In genomic region chr7:44226396-44226753, GRCh38 we compare ENCODE assay signal across 23 cellular contexts. TPM values are rescaled to one million over a fixed set of nuclear protein-coding genes. Genes with fewer than 3 reads are reported as not detected.
DNase-seq lines count a peak whose midpoint lies in the region; ATAC-seq and TF ChIP-seq lines count a peak whose summit lies in the region.
"Had no signal": no experiment of that assay in that cellular context is flagged by ENCODE, and none has a peak within 500 bp of the region (broad histone marks: within the 10 kb centered on the region; RNA-seq: fewer than 3 reads in every experiment).

No MANE protein-coding gene starts in this region.

- H3K27ac ChIP-seq in left ventricle myocardium inferior (replicated peaks) (no peak overlapping the region), psoas muscle (peak overlapping the region; percentile 68)
- H3K27ac ChIP-seq: 22Rv1, BLaER1, KMS-11 had no signal

- H3K27me3 ChIP-seq in left ventricle myocardium inferior (ENCODE audit: low read depth) (peaks cover 21% of the 10 kb centered on the region), psoas muscle (ENCODE audit: insufficient read depth in 3 of 3, low read length in 2 of 3) (peaks cover 0 to 1% (median 0%) of the 10 kb centered on the region in 3 donors)
- H3K27me3 ChIP-seq: BLaER1 had no signal

- H3K36me3 ChIP-seq in left ventricle myocardium inferior (no peaks in the 10 kb centered on the region), psoas muscle (ENCODE audit: insufficient read depth in 1 of 2, low read depth in 1 of 2) (peaks cover 0 to 3% of the 10 kb centered on the region in 2 donors)
- H3K36me3 ChIP-seq: BLaER1 had no signal

- WGBS in psoas muscle, 3 donors: 43 to 65% (median 48%) methylated on average over 17 of the region's 17 CpGs

- H3K4me3 ChIP-seq in left ventricle myocardium inferior: no peak overlapping the region
- no peak overlapping the region for H3K4me3 ChIP-seq in psoas muscle
- H3K4me3 ChIP-seq: BLaER1 had no signal

- H3K9me3 ChIP-seq in left ventricle myocardium inferior (replicated peaks) (no peaks in the 10 kb centered on the region), psoas muscle (no peaks in the 10 kb centered on the region)
- H3K9me3 ChIP-seq: BLaER1 had no signal

- H3K4me1 ChIP-seq in left ventricle myocardium inferior: no peaks in the 10 kb centered on the region
- H3K4me1 ChIP-seq in psoas muscle: peaks cover 8% of the 10 kb centered on the region
- H3K4me1 ChIP-seq: BLaER1 had no signal

- DNase-seq in DMS53 (lab: John Stamatoyannopoulos, UW) (peak; percentile 70), DMS53 treated with DMSO at 0.1 percent for 48 hours (lab: John Stamatoyannopoulos, UW; ENCODE audit: unreplicated experiment) (no peak), left ventricle myocardium superior (peak; percentile 29), left ventricle myocardium inferior (no peak), psoas muscle (peak; percentile 14 to 52), globus pallidus (ENCODE audit: low spot score) (no peak)
- DNase-seq: ACHN; CD4-positive, alpha-beta T cell; IMR-90; NCI-H1105; NCI-H146; NCI-H2029; NCI-H2171; NCI-H345; NCI-H524 treated with DMSO at 0.1 percent for 48 hours; PC-3; SIG-M5 had no signal

- no peak for TF ChIP-seq CTCF in left ventricle myocardium inferior (IDR thresholded peaks at IDR 0.05; ENCODE audit: borderline replicate concordance)
- no peak for TF ChIP-seq CTCF in psoas muscle (IDR thresholded peaks at IDR 0.05)

- ATAC-seq in left ventricle myocardium superior: no peak
- peak in 1 of 4 donors; percentile 9 for ATAC-seq in psoas muscle
- ATAC-seq in GM18511 (IDR thresholded peaks at IDR 0.05; ENCODE audit: unreplicated experiment): no peak
- no peak for ATAC-seq in HG03108 (IDR thresholded peaks at IDR 0.05; ENCODE audit: unreplicated experiment)
- ATAC-seq: HCT116 had no signal

- intact Hi-C loops in left ventricle myocardium superior (cut with micrococcal nuclease): no loop called here
- intact Hi-C loops in left ventricle myocardium inferior (cut with micrococcal nuclease): no loop called here
- intact Hi-C loops in psoas muscle (cut with DNase I): no loop called here

RNA-seq across cellular contexts. Expression of gene YKT6, which starts 25.6 kb away (rescaled TPM):
- 58.4 TPM for total RNA-seq in left ventricle myocardium superior
- total RNA-seq in left ventricle myocardium inferior: 53.3 TPM
- total RNA-seq in psoas muscle: 10 to 100 TPM; 49.7 to 69.4 (median 63.7) TPM
- polyA plus RNA-seq in psoas muscle: 100 to 1,000 TPM in 2 of 3 donors, 10 to 100 TPM in 1; 47.7 to 153 (median 148) TPM

RNA-seq across cellular contexts. Expression of gene GCK, which starts 37.1 kb away (rescaled TPM):
- 1.4 TPM for total RNA-seq in left ventricle myocardium superior
- 0.49 TPM for total RNA-seq in left ventricle myocardium inferior
- total RNA-seq in psoas muscle: not detected
- under 1 TPM; 0.07 to 0.11 (median 0.08) TPM for polyA plus RNA-seq in psoas muscle
- total RNA-seq: PC-3 had no signal

Comparison
In these comparisons a context has a peak if more than half of its experiments do, and no peak if none do; other contexts are left out.
1. DNase-seq: peak in DMS53 (single experiment), left ventricle myocardium superior (single experiment) and psoas muscle (2 of 2); none in DMS53 treated with DMSO at 0.1 percent for 48 hours (single experiment), left ventricle myocardium inferior (single experiment) and globus pallidus (single experiment).